ENCODE assay signal across 10 cellular contexts in the genomic region with DNA sequence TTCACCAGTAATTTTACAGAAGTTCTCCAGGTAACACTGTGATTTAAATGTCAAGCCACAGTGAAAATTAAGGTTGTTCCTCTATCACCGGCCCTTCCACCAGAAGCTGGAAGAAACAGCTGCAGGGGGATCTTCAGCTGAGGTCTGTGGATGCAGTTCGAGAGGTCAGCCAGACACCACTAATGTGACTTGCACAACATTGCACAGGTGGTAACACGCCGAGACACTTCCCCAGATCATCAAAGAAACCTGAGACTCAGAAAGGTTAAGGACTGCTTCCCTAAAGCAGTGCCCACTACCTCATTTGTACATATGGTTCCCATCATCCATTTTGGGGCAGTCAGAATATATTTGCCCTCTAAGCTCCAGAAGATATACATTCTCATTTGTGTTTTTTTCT. TPM values are rescaled to one million over a fixed set of nuclear protein-coding genes. Genes with fewer than 3 reads are reported as not detected.
DNase-seq lines count a peak whose midpoint lies in the region; ATAC-seq, FAIRE-seq and TF ChIP-seq lines count a peak whose summit lies in the region.
"Had no signal": no experiment of that assay in that cellular context is flagged by ENCODE, and none has a peak within 500 bp of the region (broad histone marks: within the 10 kb centered on the region; RNA-seq: fewer than 3 reads in every experiment).

No MANE protein-coding gene starts in this region.

- no peak overlapping the region for H3K4ac ChIP-seq in mesendoderm (ENCODE audit: low read depth, low read length)

- no peak overlapping the region for H3K4me3 ChIP-seq in mesendoderm (ENCODE audit: low read length)
- H3K4me3 ChIP-seq: lower lobe of right lung, ovary had no signal

- no peak overlapping the region for H3K4me2 ChIP-seq in mesendoderm (ENCODE audit: low read length)

- H3K79me2 ChIP-seq in mesendoderm (ENCODE audit: control insufficient read depth, insufficient read depth, low read length): no peaks in the 10 kb centered on the region

- H3K27ac ChIP-seq in mesendoderm (ENCODE audit: low read depth, low read length): no peak overlapping the region
- H3K27ac ChIP-seq: lower lobe of right lung, ovary had no signal

- no peak overlapping the region for H4K8ac ChIP-seq in mesendoderm (ENCODE audit: low read depth, low read length)

- no peaks in the 10 kb centered on the region for H3K36me3 ChIP-seq in mesendoderm (ENCODE audit: control insufficient read depth, insufficient read depth, low read length)
- H3K36me3 ChIP-seq: lower lobe of right lung, ovary had no signal

- ATAC-seq in GM19351 (IDR thresholded peaks at IDR 0.05; ENCODE audit: unreplicated experiment): peak; percentile 73
- peak; percentile 53 for ATAC-seq in HG02763 (IDR thresholded peaks at IDR 0.05; ENCODE audit: unreplicated experiment)

- H3K4me1 ChIP-seq in mesendoderm (ENCODE audit: control insufficient read depth, low read depth, low read length): peaks cover 11% of the 10 kb centered on the region
- H3K4me1 ChIP-seq: lower lobe of right lung had no signal

- peak overlapping the region; percentile 41 for H3K9ac ChIP-seq in mesendoderm (ENCODE audit: low read length)

- peak overlapping the region; percentile 86 for H2BK5ac ChIP-seq in mesendoderm (ENCODE audit: low read length)

- H2AK5ac ChIP-seq in mesendoderm (ENCODE audit: low read length): peak overlapping the region; percentile 81

- TF ChIP-seq POLR2A in GM12892 (IDR thresholded peaks at IDR 0.05; ENCODE audit: low read depth, low read length): no peak

- FAIRE-seq in GM12892 (lab: Jason Lieb, UNC): no peak

- DNase-seq in NOMO-1 treated with dmso at 0.1 percent for 144 hours (lab: John Stamatoyannopoulos, UW; ENCODE audit: unreplicated experiment) (peak; percentile 37), mesendoderm (no peak), NCI-H1105 treated with DMSO at 0.1 percent for 48 hours (lab: John Stamatoyannopoulos, UW) (no peak), GM12892 (ENCODE audit: insufficient read length) (no peak)
- no peak for DNase-seq in activated CD4-positive, CD25-positive, alpha-beta regulatory T cell treated with anti-CD3 and anti-CD28 coated beads, Interleukin-2, amount 50 U/mL, for 72 hours
- DNase-seq in activated naive CD4-positive, alpha-beta T cell treated with Interleukin-2 at 50 U/mL for 16 hours: no peak
- DNase-seq: lower lobe of right lung had no signal

- peak overlapping the region; percentile 86 for H2BK120ac ChIP-seq in mesendoderm (ENCODE audit: low read depth, low read length)

- H4K5ac ChIP-seq in mesendoderm (ENCODE audit: low read length): no peak overlapping the region

- H3K18ac ChIP-seq in mesendoderm (ENCODE audit: low read length): no peak overlapping the region

- H3K79me1 ChIP-seq in mesendoderm (ENCODE audit: low read length): no peaks in the 10 kb centered on the region

- no peaks in the 10 kb centered on the region for H3K27me3 ChIP-seq in mesendoderm (ENCODE audit: insufficient read depth, low read length, poor library complexity)
- H3K27me3 ChIP-seq: ovary had no signal

- H3K23ac ChIP-seq in mesendoderm (ENCODE audit: low read length): peak overlapping the region; percentile 57

- H3K56ac ChIP-seq in mesendoderm (ENCODE audit: low read length): peak overlapping the region; percentile 71

- no CpG with 5 or more reads among the region's 4 CpGs for WGBS in mesendoderm (ENCODE audit: extremely low coverage, insufficient coverage, low lambda C conversion rate)

- no peak overlapping the region for H2BK15ac ChIP-seq in mesendoderm (replicated peaks; ENCODE audit: low read depth)

RNA-seq across cellular contexts. Expression of gene SERPINB9, which starts 8.1 kb away (rescaled TPM):
- 281 TPM for polyA plus RNA-seq in mesendoderm (2013, experiment 1 of 2)
- 280 TPM for polyA plus RNA-seq in mesendoderm (2013, experiment 2 of 2)
- 13.7 TPM for polyA plus RNA-seq in GM12892 (2012; ENCODE audit: missing spikeins)
